Comparison of ENCODE assay signal across 9 cellular contexts in genomic region chr6:44248579-44248978, GRCh38. TPM values are rescaled to one million over a fixed set of nuclear protein-coding genes. Genes with fewer than 3 reads are reported as not detected.
DNase-seq lines count a peak whose midpoint lies in the region; ATAC-seq and TF ChIP-seq lines count a peak whose summit lies in the region.
"Had no signal": no experiment of that assay in that cellular context is flagged by ENCODE, and none has a peak within 500 bp of the region (broad histone marks: within the 10 kb centered on the region; RNA-seq: fewer than 3 reads in every experiment).

No MANE protein-coding gene starts in this region.

- no peak overlapping the region for H3K27ac ChIP-seq in HEK293 (ENCODE audit: extremely low read depth, low read depth, low read length)
- H3K27ac ChIP-seq in hepatocyte: peak overlapping the region; percentile 97
- H3K27ac ChIP-seq in spleen: peak overlapping the region in 7 of 8 donors; percentile 97 to 99 (median 98)

- no peak for ATAC-seq in activated CD8-positive, alpha-beta T cell treated with anti-CD3 and anti-CD28 coated beads for 36 hours

- POLR2A ChIA-PET in HEK293 (lab: Yijun Ruan, JAX): interaction anchor here (0.7 to 5.1 kb wide), 3 partner anchors 7 to 20 kb away, joined by 4 to 131 read pairs (median 10); partner anchors contain the start of gene SLC35B2
- POLR2A ChIA-PET in activated CD8-positive, alpha-beta T cell treated with anti-CD3 and anti-CD28 coated beads for 36 hours (lab: Charles Lee): interaction anchor here (1.0 to 10.9 kb wide), 11 partner anchors 10 to 125 kb away, joined by 3 to 486 read pairs (median 13); partner anchors contain the start of genes NFKBIE, SLC29A1, SLC35B2 and TMEM151B

- H3K79me2 ChIP-seq in hepatocyte: peaks cover 63% of the 10 kb centered on the region

- no peak for TF ChIP-seq CTCF in HEK293 (tag by site-specific recombination; IDR thresholded peaks at IDR 0.05)
- no peak for TF ChIP-seq CTCF in activated CD8-positive, alpha-beta T cell treated with anti-CD3 and anti-CD28 coated beads for 36 hours (IDR thresholded peaks at IDR 0.05)
- TF ChIP-seq CTCF in hepatocyte (IDR thresholded peaks at IDR 0.05; ENCODE audit: poor library complexity): no peak
- TF ChIP-seq CTCF in spleen (IDR thresholded peaks at IDR 0.05 in 8 of 11, conservative IDR thresholded peaks at IDR 0.05 in 3 of 11): no peak

- no peak overlapping the region for H2AFZ ChIP-seq in hepatocyte

- DNase-seq in activated CD8-positive, alpha-beta T cell treated with anti-CD3 and anti-CD28 coated beads for 36 hours: no peak
- DNase-seq in hepatocyte (ENCODE audit: low spot score): no peak
- no peak for DNase-seq in spleen
- no peak for DNase-seq in hippocampal formation (lab: John Stamatoyannopoulos, UW)
- DNase-seq in D341Med (ENCODE audit: low spot score): no peak
- DNase-seq in NCI-H748 treated with DMSO at 0.1 percent for 48 hours (lab: John Stamatoyannopoulos, UW): no peak
- no peak for DNase-seq in NCI-H1092 (lab: John Stamatoyannopoulos, UW)
- DNase-seq: occipital lobe had no signal

- H3K4me1 Mint-ChIP-seq in activated CD8-positive, alpha-beta T cell treated with anti-CD3 and anti-CD28 coated beads for 36 hours (ENCODE audit: low read depth): peaks cover 53% of the 10 kb centered on the region

- CTCF ChIA-PET in HEK293 (lab: Yijun Ruan, JAX): interaction anchor here (0.6 to 5.6 kb wide), 7 partner anchors 8 to 152 kb away, joined by 3 to 70 read pairs (median 7); partner anchors contain the start of gene SLC35B2
- CTCF ChIA-PET in activated CD8-positive, alpha-beta T cell treated with anti-CD3 and anti-CD28 coated beads for 36 hours (lab: Charles Lee): interaction anchor here (0.8 to 7.3 kb wide), 3 partner anchors 9 to 76 kb away, joined by 3 to 47 read pairs (median 38); partner anchors contain the start of gene SLC35B2

- 58% methylated on average over 1 of the region's 1 CpG for WGBS in hepatocyte (ENCODE audit: low lambda C conversion rate, missing lambda C conversion rate)
- 20 to 43% (median 30%) methylated on average over 1 of the region's 1 CpG for WGBS in spleen, 5 donors

- intact Hi-C loops in activated CD8-positive, alpha-beta T cell treated with anti-CD3 and anti-CD28 coated beads for 36 hours (cut with micrococcal nuclease): no loop called here
- intact Hi-C loops in spleen (cut with DNase I; ENCODE audit: low total_unique reads): no loop called here

- TF ChIP-seq POLR2A in spleen (IDR thresholded peaks at IDR 0.05): no peak

- no peaks in the 10 kb centered on the region for H3K4me1 ChIP-seq in HEK293 (ENCODE audit: control insufficient read depth, insufficient read depth, low read length)
- peaks cover 16% of the 10 kb centered on the region for H3K4me1 ChIP-seq in hepatocyte (ENCODE audit: insufficient read depth)
- peaks cover 21 to 73% (median 51%) of the 10 kb centered on the region in 6 donors for H3K4me1 ChIP-seq in spleen

- H3K36me3 ChIP-seq in HEK293 (ENCODE audit: control insufficient read depth in 2 of 2, insufficient read depth in 1 of 2, low read length in 2 of 2): peaks cover 28 to 61% of the 10 kb centered on the region in 2 experiments
- no peaks in the 10 kb centered on the region for H3K36me3 ChIP-seq in hepatocyte (replicated peaks; ENCODE audit: insufficient read depth, low read depth)
- H3K36me3 ChIP-seq in spleen: peaks cover 5 to 56% (median 52%) of the 10 kb centered on the region in 6 donors

- no peaks in the 10 kb centered on the region for H3K9me3 Mint-ChIP-seq in activated CD8-positive, alpha-beta T cell treated with anti-CD3 and anti-CD28 coated beads for 36 hours

- peak overlapping the region; percentile 88 for H3K4me2 ChIP-seq in hepatocyte

- no peaks in the 10 kb centered on the region for H3K9me2 ChIP-seq in hepatocyte (replicated peaks; ENCODE audit: insufficient read depth)

- no peaks in the 10 kb centered on the region for H3K9me3 ChIP-seq in HEK293 (ENCODE audit: control insufficient read depth, insufficient read depth, low read depth, low read length)
- H3K9me3 ChIP-seq in hepatocyte (ENCODE audit: low read depth): no peaks in the 10 kb centered on the region
- no peaks in the 10 kb centered on the region for H3K9me3 ChIP-seq in spleen

- H3K4me3 Mint-ChIP-seq in activated CD8-positive, alpha-beta T cell treated with anti-CD3 and anti-CD28 coated beads for 36 hours: peak overlapping the region; percentile 100

- H3K36me3 Mint-ChIP-seq in activated CD8-positive, alpha-beta T cell treated with anti-CD3 and anti-CD28 coated beads for 36 hours (ENCODE audit: low read depth): peaks cover 70% of the 10 kb centered on the region

- peak overlapping the region; percentile 66 for H3K4me3 ChIP-seq in HEK293 (ENCODE audit: low read depth, low read length)
- peak overlapping the region; percentile 99 for H3K4me3 ChIP-seq in hepatocyte
- H3K4me3 ChIP-seq in spleen: peak overlapping the region; percentile 59 to 99 (median 93)

- H3K27me3 ChIP-seq in hepatocyte (no peaks in the 10 kb centered on the region), spleen (replicated peaks in 1 of 7) (no peaks in the 10 kb centered on the region)

- H4K20me1 ChIP-seq in hepatocyte (ENCODE audit: insufficient read depth, poor library complexity, severe bottlenecking): peaks cover 65% of the 10 kb centered on the region

- peaks cover 3% of the 10 kb centered on the region for H3K27me3 Mint-ChIP-seq in activated CD8-positive, alpha-beta T cell treated with anti-CD3 and anti-CD28 coated beads for 36 hours

- H3K27ac Mint-ChIP-seq in activated CD8-positive, alpha-beta T cell treated with anti-CD3 and anti-CD28 coated beads for 36 hours: peak overlapping the region; percentile 100

TF ChIP-seq in HEK293, 187 proteins besides CTCF, POLR2A, EP300 and RAD21 (continues in another document):
- no peak for TF ChIP-seq IKZF3 (tag by site-specific recombination; IDR thresholded peaks at IDR 0.05)
- no peak for TF ChIP-seq ZNF221 (tag by site-specific recombination; IDR thresholded peaks at IDR 0.05; ENCODE audit: borderline replicate concordance)
- TF ChIP-seq ZNF776 (tag by site-specific recombination; IDR thresholded peaks at IDR 0.05; ENCODE audit: borderline replicate concordance): no peak
- TF ChIP-seq KLF7 (tag by site-specific recombination; IDR thresholded peaks at IDR 0.05; ENCODE audit: borderline replicate concordance): no peak
- TF ChIP-seq ZNF658 (tag by site-specific recombination; IDR thresholded peaks at IDR 0.05): no peak
- no peak for TF ChIP-seq ZNF426 (tag by site-specific recombination; IDR thresholded peaks at IDR 0.05)
- TF ChIP-seq ZNF138 (tag by site-specific recombination; IDR thresholded peaks at IDR 0.05; ENCODE audit: borderline replicate concordance): no peak
- TF ChIP-seq PATZ1 (tag by site-specific recombination; IDR thresholded peaks at IDR 0.05): no peak
- TF ChIP-seq ELK4 (IDR thresholded peaks at IDR 0.05; ENCODE audit: borderline replicate concordance, low read depth, low read length): no peak
- TF ChIP-seq HOXA7 (CRISPR knock-in tag; IDR thresholded peaks at IDR 0.05; ENCODE audit: borderline replicate concordance): no peak

RNA-seq across cellular contexts. Expression of gene HSP90AB1, which starts 1.7 kb away (rescaled TPM):
- total RNA-seq in activated CD8-positive, alpha-beta T cell treated with anti-CD3 and anti-CD28 coated beads for 36 hours: 1,000 to 10,000 TPM; 2,124 to 2,130 TPM
- total RNA-seq in hepatocyte (884 and 891 TPM in 2 replicates), spleen (100 to 1,000 TPM; 372 to 546 (median 415) TPM)
- polyA plus RNA-seq in hepatocyte (422 and 440 TPM in 2 replicates), spleen (100 to 1,000 TPM; 196 to 330 (median 302) TPM)

RNA-seq across cellular contexts. Expression of gene SLC35B2, which starts 8.7 kb away (rescaled TPM):
- total RNA-seq in activated CD8-positive, alpha-beta T cell treated with anti-CD3 and anti-CD28 coated beads for 36 hours: 10 to 100 TPM; 15.4 to 16.7 TPM
- total RNA-seq in hepatocyte: 73.0 and 74.1 TPM in 2 replicates
- polyA plus RNA-seq in hepatocyte: 92.9 and 104 TPM in 2 replicates
- 10 to 100 TPM; 22.4 to 30.4 (median 27.9) TPM for total RNA-seq in spleen
- 10 to 100 TPM; 17.6 to 22.0 (median 21.7) TPM for polyA plus RNA-seq in spleen

RNA-seq across cellular contexts. Expression of gene NFKBIE, which starts 16.8 kb away (rescaled TPM):
- total RNA-seq in activated CD8-positive, alpha-beta T cell treated with anti-CD3 and anti-CD28 coated beads for 36 hours: 10 to 100 TPM; 13.3 to 17.9 TPM
- total RNA-seq in hepatocyte (13.2 and 16.7 TPM in 2 replicates), spleen (10 to 100 TPM; 32.2 to 89.7 (median 60.7) TPM)
- polyA plus RNA-seq in hepatocyte (9.6 and 14.0 TPM in 2 replicates), spleen (10 to 100 TPM; 41.3 to 49.8 (median 42.3) TPM)

RNA-seq across cellular contexts. Expression of gene TMEM151B, which starts 21.7 kb away (rescaled TPM):
- under 1 TPM in 1 of 2 experiments, not detected in 1; 0.05 TPM for total RNA-seq in activated CD8-positive, alpha-beta T cell treated with anti-CD3 and anti-CD28 coated beads for 36 hours
- total RNA-seq in hepatocyte: 0.30 and 0.44 TPM in 2 replicates
- polyA plus RNA-seq in hepatocyte: 0.30 and 1.0 TPM in 2 replicates
- total RNA-seq in spleen: under 1 TPM in 1 of 7 donors, not detected in 6; 0.17 TPM
- under 1 TPM in 2 of 3 donors, not detected in 1; 0.03 to 0.11 TPM for polyA plus RNA-seq in spleen

RNA-seq across cellular contexts. Expression of gene SLC29A1, which starts 25.2 kb away (rescaled TPM):
- 10 to 100 TPM; 56.1 to 57.4 TPM for total RNA-seq in activated CD8-positive, alpha-beta T cell treated with anti-CD3 and anti-CD28 coated beads for 36 hours
- 23.3 and 32.4 TPM in 2 replicates for total RNA-seq in hepatocyte
- polyA plus RNA-seq in hepatocyte: 28.5 and 30.8 TPM in 2 replicates
- 10 to 100 TPM; 28.3 to 49.4 (median 33.7) TPM for total RNA-seq in spleen
- 10 to 100 TPM in 1 of 3 donors, 1 to 10 TPM in 2; 8.5 to 18.4 (median 9.2) TPM for polyA plus RNA-seq in spleen
